16 cellular contexts compared by ENCODE assay signal in genomic region chr2:137928547-137929503, GRCh38. TPM values are rescaled to one million over a fixed set of nuclear protein-coding genes. Genes with fewer than 3 reads are reported as not detected.
A peak's percentile ranks its signal among the peaks of the same experiment; 100 is the strongest.
DNase-seq lines count a peak whose midpoint lies in the region; ATAC-seq, FAIRE-seq and TF ChIP-seq lines count a peak whose summit lies in the region.
"Had no signal": no experiment of that assay in that cellular context is flagged by ENCODE, and none has a peak within 500 bp of the region (broad histone marks: within the 10 kb centered on the region; RNA-seq: fewer than 3 reads in every experiment).

No MANE protein-coding gene starts in this region.

- DNase-seq in AG20443 (ENCODE audit: low spot score) = peak; percentile 34
- peak; percentile 15 for DNase-seq in HuH-7.5 (ENCODE audit: low spot score)
- DNase-seq in K562 (ENCODE audit: extremely low read depth in 1 of 4, low spot score in 3 of 4) = no peak
- peak; percentile 76 for DNase-seq in kidney tubule cell (ENCODE audit: low spot score)
- no peak for DNase-seq in esophagus squamous epithelium (lab: John Stamatoyannopoulos, UW)
- DNase-seq in Ammon's horn (ENCODE audit: low spot score) = no peak
- DNase-seq: activated CD4-positive, alpha-beta T cell treated with anti-CD3 and anti-CD28 coated beads for 36 hours; activated effector memory CD4-positive, alpha-beta T cell treated with anti-CD3 and anti-CD28 coated beads, Interleukin-2, amount 50 U/mL, for 16 hours; MV-4-11; SJCRH30; tibial artery had no signal

- POLR2A ChIA-PET in K562 (lab: Yijun Ruan, JAX) = no interaction called here

- H3K4me2 ChIP-seq in K562 (ENCODE audit: insufficient read depth, low read length) = no peak overlapping the region
- H3K4me2 ChIP-seq: BLaER1 had no signal

- ATAC-seq in K562 (no peak), GM21360 (IDR thresholded peaks at IDR 0.05; ENCODE audit: unreplicated experiment) (no peak), HG03469 (IDR thresholded peaks at IDR 0.05; ENCODE audit: unreplicated experiment) (no peak)
- ATAC-seq: activated CD4-positive, alpha-beta T cell treated with anti-CD3 and anti-CD28 coated beads for 36 hours had no signal

- no peaks in the 10 kb centered on the region for H3K9me1 ChIP-seq in K562 (ENCODE audit: control insufficient read depth, insufficient read depth, low read length)

- no peak overlapping the region for H3K9ac ChIP-seq in K562 (ENCODE audit: insufficient read depth in 1 of 2, low read depth in 2 of 2, low read length in 2 of 2)
- H3K9ac ChIP-seq: BLaER1 had no signal

- H3K4me1 ChIP-seq in K562 (replicated peaks in 1 of 2; ENCODE audit: control insufficient read depth in 2 of 2, insufficient read depth in 2 of 2, low read length in 2 of 2) (no peaks in the 10 kb centered on the region), esophagus squamous epithelium (no peaks in the 10 kb centered on the region)
- H3K4me1 ChIP-seq: BLaER1, right atrium auricular region, tibial artery had no signal

- CTCF ChIA-PET in K562 (lab: Yijun Ruan, JAX; ENCODE audit: low intra/inter-chr PET ratio) = no interaction called here

- no peak for TF ChIP-seq EP300 in K562 (IDR thresholded peaks at IDR 0.05; ENCODE audit: low read length)

- intact Hi-C loops in K562 (cut with micrococcal nuclease) (no loop called here), esophagus squamous epithelium (cut with DNase I) (no loop called here)

- no peaks in the 10 kb centered on the region for H3K9me3 ChIP-seq in K562 (replicated peaks; ENCODE audit: control insufficient read depth, insufficient read depth, low read depth, low read length)
- H3K9me3 ChIP-seq in esophagus squamous epithelium = no peaks in the 10 kb centered on the region
- H3K9me3 ChIP-seq: BLaER1, right atrium auricular region, SJCRH30, tibial artery had no signal

- no peaks in the 10 kb centered on the region; a peak in 1 of 5 replicates for H3K27me3 ChIP-seq in K562 (ENCODE audit: control insufficient read depth in 2 of 2, insufficient read depth in 2 of 2, low read length in 2 of 2)
- no peaks in the 10 kb centered on the region for H3K27me3 ChIP-seq in esophagus squamous epithelium
- H3K27me3 ChIP-seq: BLaER1, right atrium auricular region, SJCRH30, tibial artery had no signal

- no peaks in the 10 kb centered on the region for H3K36me3 ChIP-seq in K562 (ENCODE audit: control insufficient read depth, insufficient read depth, low read length)
- H3K36me3 ChIP-seq in esophagus squamous epithelium = no peaks in the 10 kb centered on the region
- H3K36me3 ChIP-seq: BLaER1, right atrium auricular region, SJCRH30, tibial artery had no signal

- H2AFZ ChIP-seq in K562 (ENCODE audit: low read depth, low read length) = no peak overlapping the region

- H3K4me3 ChIP-seq in K562 = no peak overlapping the region
- H3K4me3 ChIP-seq in esophagus squamous epithelium = no peak overlapping the region
- H3K4me3 ChIP-seq: BLaER1, right atrium auricular region, SJCRH30, tibial artery had no signal

- TF ChIP-seq CTCF in K562 (IDR thresholded peaks at IDR 0.05 in 2 of 3, conservative IDR thresholded peaks at IDR 0.05 in 1 of 3; ENCODE audit: insufficient read depth in 2 of 3, low read depth in 1 of 3, low read length in 3 of 3) = no peak
- TF ChIP-seq CTCF in esophagus squamous epithelium (IDR thresholded peaks at IDR 0.05) = no peak

- in situ Hi-C loops in K562 (cut with MboI) = no loop called here

- no peak for FAIRE-seq in K562 (lab: Jason Lieb, UNC)
- FAIRE-seq: H1 had no signal

- whole genome bisulfite sequencing in K562 (ENCODE audit: insufficient coverage, low coverage, missing lambda C conversion rate) = 14% methylated on average over 4 of the region's 4 CpGs
- WGBS in esophagus squamous epithelium, 2 donors = 65 to 69% methylated on average over 4 of the region's 4 CpGs

- no TSS peak for BruUV-seq in K562 (replicated peaks; lab: Mats Ljungman, UMichigan)

- no peak overlapping the region for H3K27ac ChIP-seq in K562 (ENCODE audit: extremely low read depth, low read depth, low read length)
- no peak overlapping the region for H3K27ac ChIP-seq in esophagus squamous epithelium
- H3K27ac ChIP-seq: BLaER1, right atrium auricular region, SJCRH30, tibial artery had no signal

- no peak for TF ChIP-seq RAD21 in K562 (CRISPR knock-in tag; conservative IDR thresholded peaks at IDR 0.05 in 1 of 2, IDR thresholded peaks at IDR 0.05 in 1 of 2)

- TF ChIP-seq POLR2A in K562 (conservative IDR thresholded peaks at IDR 0.05) (no peak), esophagus squamous epithelium (IDR thresholded peaks at IDR 0.05) (no peak)

- H3K79me2 ChIP-seq in K562 (ENCODE audit: control insufficient read depth, insufficient read depth, low read length) = no peaks in the 10 kb centered on the region

- H4K20me1 ChIP-seq in K562 (replicated peaks; ENCODE audit: control insufficient read depth, insufficient read depth, low read length) = no peaks in the 10 kb centered on the region
- H4K20me1 ChIP-seq: BLaER1 had no signal

TF ChIP-seq in K562, 482 proteins besides CTCF, POLR2A, EP300 and RAD21:
- TF ChIP-seq MEIS2 (IDR thresholded peaks at IDR 0.05; ENCODE audit: partially characterized antibody) = peak; percentile 35
- no peak for TF ChIP-seq CTCFL (IDR thresholded peaks at IDR 0.05; ENCODE audit: borderline replicate concordance, insufficient read depth, low read depth, low read length, poor library complexity, severe bottlenecking)

RNA-seq across cellular contexts. Expression of gene HNMT, which starts 35.4 kb away (rescaled TPM):
- 3.5 and 3.7 TPM in 2 replicates for total RNA-seq in K562 (2011; cell fraction: chromatin; rRNA removed; ENCODE audit: low replicate concordance)
- 1.3 TPM in 1 of 2 replicates, not detected in the other for total RNA-seq in K562 (2011; cell fraction: nucleolus; rRNA removed)
- 0.66 and 1.5 TPM in 2 replicates for total RNA-seq in K562 (2011; cell fraction: nucleoplasm; rRNA removed)
- 3.5 and 5.2 TPM in 2 replicates for total RNA-seq in K562 (2014; rRNA removed)
- total RNA-seq in K562 (2014; rRNA removed; fragmentation: Illumina TruSeq; extraction: Trizol) = 7.6 and 8.5 TPM in 2 replicates
- total RNA-seq in K562 (2015; rRNA removed; fragmentation: Illumina TruSeq; extraction: Trizol) = 10.7 and 12.5 TPM in 2 replicates
- total RNA-seq in K562 (2021) = 2.8 and 3.1 TPM in 2 replicates
- 2.9 and 10.9 TPM in 2 replicates for polyA plus RNA-seq in K562 (2011; rRNA removed)
- polyA plus RNA-seq in K562 (2011; cell fraction: cytosol; rRNA removed) = 2.3 and 2.6 TPM in 2 replicates
- 1.8 and 2.6 TPM in 2 replicates for polyA plus RNA-seq in K562 (2011; cell fraction: nucleus; rRNA removed)
- 7.2 and 12.0 TPM in 2 replicates for polyA plus RNA-seq in K562 (2012)
- polyA plus RNA-seq in K562 (2014; fragmentation: Illumina TruSeq; extraction: Trizol) = 4.8 and 5.8 TPM in 2 replicates
- polyA plus RNA-seq in K562 (2014; fragmentation: Nextera tagmentation; extraction: Ambion mirVana) = 1 to 10 TPM; 5.3 TPM
- 4.9 and 7.3 TPM in 2 replicates for polyA plus RNA-seq in K562 (2014; rRNA removed)
- 4.5 and 7.1 TPM in 2 replicates for polyA minus RNA-seq in K562 (2011; rRNA and poly(A)+ RNA removed)
- polyA minus RNA-seq in K562 (2011; cell fraction: cytosol; rRNA and poly(A)+ RNA removed) = 3.3 TPM in 1 of 2 replicates, not detected in the other
- 1.3 and 1.5 TPM in 2 replicates for polyA minus RNA-seq in K562 (2011; cell fraction: nucleus; rRNA and poly(A)+ RNA removed)
- 10 to 100 TPM in 2 of 4 donors, 1 to 10 TPM in 2; 5.9 to 41.6 (median 8.2) TPM for total RNA-seq in esophagus squamous epithelium
- total RNA-seq: activated CD4-positive, alpha-beta T cell treated with anti-CD3 and anti-CD28 coated beads for 36 hours had no signal

Comparison
In these comparisons a context has a peak if more than half of its experiments do, and no peak if none do; other contexts are left out.
1. DNase-seq: peak in AG20443 (single experiment), HuH-7.5 (single experiment) and kidney tubule cell (single experiment); none in K562 (0 of 4), esophagus squamous epithelium (single experiment) and Ammon's horn (single experiment).